Comparison of ENCODE assay signal across 1 cellular context in genomic region chr9:34259315-34259714, GRCh38.
TF ChIP-seq lines count a peak whose summit lies in the region.

No MANE protein-coding gene starts in this region.

TF ChIP-seq in SK-N-SH, 30 proteins besides CTCF, POLR2A, EP300 and RAD21 (continued from another document):
- no peak for TF ChIP-seq ZBTB33 (IDR thresholded peaks at IDR 0.05; ENCODE audit: borderline replicate concordance, low read depth)
- TF ChIP-seq REST (IDR thresholded peaks at IDR 0.05; ENCODE audit: low read depth, low read length), result no peak
- no peak for TF ChIP-seq FOXM1 (IDR thresholded peaks at IDR 0.05; ENCODE audit: low read depth)
- TF ChIP-seq FOSL2 (IDR thresholded peaks at IDR 0.05; ENCODE audit: borderline replicate concordance, low read depth), result no peak
- TF ChIP-seq RFX5 (IDR thresholded peaks at IDR 0.05; ENCODE audit: low read length), result no peak
- TF ChIP-seq JUND (IDR thresholded peaks at IDR 0.05), result no peak
- TF ChIP-seq USF1 (IDR thresholded peaks at IDR 0.05; ENCODE audit: borderline replicate concordance, low read depth), result no peak
- no peak for TF ChIP-seq GATA2 (CRISPR knock-in tag; IDR thresholded peaks at IDR 0.05)
- TF ChIP-seq FOXJ3 (CRISPR knock-in tag; IDR thresholded peaks at IDR 0.05), result no peak
- no peak for TF ChIP-seq NRF1 (IDR thresholded peaks at IDR 0.05; ENCODE audit: low read depth, low read length)
- no peak for TF ChIP-seq TAF1 (IDR thresholded peaks at IDR 0.05; ENCODE audit: borderline replicate concordance, low read depth, low read length)
- no peak for TF ChIP-seq TCF12 (IDR thresholded peaks at IDR 0.05)
- TF ChIP-seq RCOR1 (IDR thresholded peaks at IDR 0.05; ENCODE audit: low read length), result no peak
- TF ChIP-seq PBX3 (IDR thresholded peaks at IDR 0.05), result no peak
- no peak for TF ChIP-seq MAX (IDR thresholded peaks at IDR 0.05; ENCODE audit: low read depth)
TF ChIP-seq in SK-N-SH: peak in this region for 0.
